ENCODE assay signal across 21 cellular contexts in the genomic region with DNA sequence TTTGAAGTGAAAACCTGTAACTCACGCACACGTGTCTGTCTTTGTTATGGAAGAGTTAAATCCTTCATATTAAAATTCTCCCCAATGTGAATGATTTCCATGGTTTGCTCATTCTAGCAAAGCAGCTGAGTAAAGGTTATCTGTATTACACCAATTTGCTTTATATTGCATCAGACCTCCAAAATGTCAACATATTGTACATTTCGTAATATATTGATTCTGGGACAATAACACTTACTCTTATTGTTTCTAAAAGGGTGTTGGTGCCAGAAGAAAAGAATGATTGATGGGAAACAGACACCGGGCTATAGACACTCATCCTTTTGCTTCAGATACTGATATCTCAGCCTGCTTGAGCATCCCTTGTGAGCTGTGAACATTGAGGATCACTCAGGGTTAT. TPM values are rescaled to one million over a fixed set of nuclear protein-coding genes. Genes with fewer than 3 reads are reported as not detected.
DNase-seq lines count a peak whose midpoint lies in the region; ATAC-seq, FAIRE-seq and TF ChIP-seq lines count a peak whose summit lies in the region.
"Had no signal": no experiment of that assay in that cellular context is flagged by ENCODE, and none has a peak within 500 bp of the region (broad histone marks: within the 10 kb centered on the region; RNA-seq: fewer than 3 reads in every experiment).

No MANE protein-coding gene starts in this region.

- no peak for ATAC-seq in HG02610 (IDR thresholded peaks at IDR 0.05; ENCODE audit: unreplicated experiment)
- ATAC-seq: A549, T-cell had no signal

- TF ChIP-seq CTCF in A673 (conservative IDR thresholded peaks at IDR 0.05; ENCODE audit: low read depth, low read length) (no peak), bronchial epithelial cell (IDR thresholded peaks at IDR 0.05; ENCODE audit: insufficient read depth, low read length, severe bottlenecking) (no peak)

- CTCF ChIA-PET in A673 (lab: Charles Lee): no interaction called here

- POLR2A ChIA-PET in A673 (lab: Charles Lee; ENCODE audit: low non-redundant PET): no interaction called here

- no peak for TF ChIP-seq EP300 in Ishikawa (IDR thresholded peaks at IDR 0.05; ENCODE audit: borderline replicate concordance)

- DNase-seq in A673 (ENCODE audit: low spot score): peak; percentile 55
- peak; percentile 76 for DNase-seq in NCI-H748 (lab: John Stamatoyannopoulos, UW; ENCODE audit: unreplicated experiment)
- DNase-seq in bronchial epithelial cell (ENCODE audit: low read depth): peak; percentile 13
- DNase-seq in NCI-H1694 treated with DMSO at 0.1 percent for 48 hours (lab: John Stamatoyannopoulos, UW): no peak
- no peak for DNase-seq in RKO (ENCODE audit: low spot score)
- no peak for DNase-seq in epidermal melanocyte (ENCODE audit: insufficient read length, low spot score)
- DNase-seq: AML-193, Caco-2, EL, GOT3, NCI-H1048, NCI-H1436 treated with DMSO at 0.1 percent for 48 hours, NCI-H526, PC-9, SK-N-SH, T-cell had no signal

- H3K9me3 ChIP-seq in A673 (ENCODE audit: low read depth, low read length, poor library complexity, severe bottlenecking): no peaks in the 10 kb centered on the region
- H3K9me3 ChIP-seq: A549, Caco-2, SK-N-SH had no signal

- peaks cover 39% of the 10 kb centered on the region for H3K36me3 ChIP-seq in A673 (ENCODE audit: insufficient read depth, low read length, poor library complexity, severe bottlenecking)
- no peaks in the 10 kb centered on the region for H3K36me3 ChIP-seq in bronchial epithelial cell (ENCODE audit: control insufficient read depth, insufficient read depth, low read length)

- FAIRE-seq in bronchial epithelial cell (lab: Jason Lieb, UNC): no peak
- FAIRE-seq: A549 had no signal

- H3K27me3 ChIP-seq in A673 (replicated peaks; ENCODE audit: insufficient read depth, low read depth, low read length, poor library complexity) (no peaks in the 10 kb centered on the region), bronchial epithelial cell (ENCODE audit: control insufficient read depth, insufficient read depth, low read length) (no peaks in the 10 kb centered on the region)

- intact Hi-C loops in A673 (cut with micrococcal nuclease; ENCODE audit: unreplicated experiment): loop anchor here (10.0 kb wide), 2 partner anchors 493 to 1123 kb away; no protein-coding TSS in a partner anchor

- peaks cover 82% of the 10 kb centered on the region for H3K4me1 ChIP-seq in A673 (ENCODE audit: insufficient read depth, low read length, poor library complexity, severe bottlenecking)
- H3K4me1 ChIP-seq: A549, Caco-2 had no signal

- TF ChIP-seq RAD21 in Ishikawa (IDR thresholded peaks at IDR 0.05; ENCODE audit: low read depth): no peak

- H3K4me3 ChIP-seq in A673 (ENCODE audit: low read depth, low read length, poor library complexity, severe bottlenecking) (peak overlapping the region; percentile 92), bronchial epithelial cell (ENCODE audit: low read depth, low read length) (no peak overlapping the region)
- H3K4me3 ChIP-seq: A549, PC-9 had no signal

- H3K27ac ChIP-seq in A673 (ENCODE audit: low read depth, low read length, poor library complexity, severe bottlenecking): peak overlapping the region; percentile 91
- H3K27ac ChIP-seq: A549, KMS-11, PC-9 had no signal

- no TSS peak for BruUV-seq in A673 (replicated peaks; lab: Mats Ljungman, UMichigan)

TF ChIP-seq in Ishikawa, 13 proteins besides CTCF, POLR2A, EP300 and RAD21:
- TF ChIP-seq, protein P1, sequence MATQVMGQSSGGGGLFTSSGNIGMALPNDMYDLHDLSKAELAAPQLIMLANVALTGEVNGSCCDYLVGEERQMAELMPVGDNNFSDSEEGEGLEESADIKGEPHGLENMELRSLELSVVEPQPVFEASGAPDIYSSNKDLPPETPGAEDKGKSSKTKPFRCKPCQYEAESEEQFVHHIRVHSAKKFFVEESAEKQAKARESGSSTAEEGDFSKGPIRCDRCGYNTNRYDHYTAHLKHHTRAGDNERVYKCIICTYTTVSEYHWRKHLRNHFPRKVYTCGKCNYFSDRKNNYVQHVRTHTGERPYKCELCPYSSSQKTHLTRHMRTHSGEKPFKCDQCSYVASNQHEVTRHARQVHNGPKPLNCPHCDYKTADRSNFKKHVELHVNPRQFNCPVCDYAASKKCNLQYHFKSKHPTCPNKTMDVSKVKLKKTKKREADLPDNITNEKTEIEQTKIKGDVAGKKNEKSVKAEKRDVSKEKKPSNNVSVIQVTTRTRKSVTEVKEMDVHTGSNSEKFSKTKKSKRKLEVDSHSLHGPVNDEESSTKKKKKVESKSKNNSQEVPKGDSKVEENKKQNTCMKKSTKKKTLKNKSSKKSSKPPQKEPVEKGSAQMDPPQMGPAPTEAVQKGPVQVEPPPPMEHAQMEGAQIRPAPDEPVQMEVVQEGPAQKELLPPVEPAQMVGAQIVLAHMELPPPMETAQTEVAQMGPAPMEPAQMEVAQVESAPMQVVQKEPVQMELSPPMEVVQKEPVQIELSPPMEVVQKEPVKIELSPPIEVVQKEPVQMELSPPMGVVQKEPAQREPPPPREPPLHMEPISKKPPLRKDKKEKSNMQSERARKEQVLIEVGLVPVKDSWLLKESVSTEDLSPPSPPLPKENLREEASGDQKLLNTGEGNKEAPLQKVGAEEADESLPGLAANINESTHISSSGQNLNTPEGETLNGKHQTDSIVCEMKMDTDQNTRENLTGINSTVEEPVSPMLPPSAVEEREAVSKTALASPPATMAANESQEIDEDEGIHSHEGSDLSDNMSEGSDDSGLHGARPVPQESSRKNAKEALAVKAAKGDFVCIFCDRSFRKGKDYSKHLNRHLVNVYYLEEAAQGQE (IDR thresholded peaks at IDR 0.05; ENCODE audit: low read depth): no peak
- TF ChIP-seq CEBPB (IDR thresholded peaks at IDR 0.05): 0 out of 2 replicates have a peak, but pooled peaks have one; percentile 28

RNA-seq across cellular contexts. Expression of a gene that starts 7.0 kb away (rescaled TPM):
- total RNA-seq in A673 (2021) (91.5 and 93.8 TPM in 2 replicates), bronchial epithelial cell (2.4 and 5.4 TPM in 2 replicates)
- total RNA-seq: Caco-2, MCF 10A, PC-9 had no signal

Comparison
In these comparisons a context has a peak if more than half of its experiments do, and no peak if none do; other contexts are left out.
1. DNase-seq: peak in A673 (single experiment), NCI-H748 (single experiment) and bronchial epithelial cell (single experiment); none in NCI-H1694 treated with DMSO at 0.1 percent for 48 hours (single experiment), RKO (single experiment) and epidermal melanocyte (single experiment).
2. RNA of a gene that starts 7.0 kb away (total RNA-seq): 91.5 to 93.8 TPM in A673; 2.4 to 5.4 TPM in bronchial epithelial cell; every median in the first group is over 10 times any median in the second.